ENCODE assay signal across 8 cellular contexts in the genomic region with DNA sequence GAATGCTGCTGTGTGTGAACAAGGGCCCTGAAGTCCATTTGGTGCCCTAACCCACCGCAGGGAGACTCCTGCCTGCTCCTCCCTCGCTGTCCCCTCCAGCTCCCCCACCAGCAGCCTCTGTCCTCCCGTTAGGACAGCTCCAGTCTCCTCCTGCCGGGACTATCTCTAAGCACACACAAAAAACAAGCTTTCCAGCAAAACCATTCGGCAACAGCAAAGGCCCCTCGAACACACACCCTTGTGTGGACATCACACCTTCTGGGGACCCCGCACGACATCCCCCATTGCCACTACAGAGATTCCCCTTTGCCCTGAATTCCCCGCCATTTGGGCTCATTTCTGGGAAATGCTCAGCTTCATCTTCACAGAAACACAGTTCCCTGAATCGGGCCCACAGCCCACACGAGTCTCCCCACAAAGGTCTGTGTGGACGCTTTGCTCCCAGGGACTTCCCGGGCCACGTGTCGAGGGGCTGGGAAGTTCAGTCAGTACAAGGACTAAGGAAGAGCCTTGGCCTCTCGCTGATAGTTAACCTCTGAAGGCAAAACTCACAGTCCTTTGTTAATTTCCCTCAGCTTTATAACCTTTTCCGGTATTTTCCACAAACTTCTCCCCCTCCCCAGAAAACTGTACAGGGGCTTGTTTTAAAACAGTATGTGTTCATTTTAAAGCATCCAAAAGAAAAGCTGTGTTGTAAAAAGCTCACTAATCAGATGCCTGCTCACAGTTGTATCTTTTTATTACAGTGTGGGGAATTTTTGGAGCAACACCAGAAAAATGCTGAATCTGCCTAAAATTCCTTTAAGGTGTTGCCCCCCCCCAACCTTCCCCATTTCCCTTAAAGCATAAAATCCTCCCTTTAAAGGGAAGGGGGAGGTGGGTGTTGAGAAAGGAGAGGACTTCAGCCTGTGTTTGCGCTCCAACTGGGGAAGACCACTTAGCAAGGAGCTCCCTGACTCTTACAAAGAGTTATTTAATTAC. TPM values are rescaled to one million over a fixed set of nuclear protein-coding genes. Genes with fewer than 3 reads are reported as not detected.
A peak's percentile ranks its signal among the peaks of the same experiment; 100 is the strongest.
DNase-seq lines count a peak whose midpoint lies in the region; ATAC-seq, FAIRE-seq and TF ChIP-seq lines count a peak whose summit lies in the region.

No MANE protein-coding gene starts in this region.

- CTCF ChIA-PET in activated CD8-positive, alpha-beta T cell treated with anti-CD3 and anti-CD28 coated beads for 36 hours (lab: Charles Lee), result interaction anchor here (0.8 to 1.3 kb wide), 5 partner anchors 15 to 248 kb away, joined by 3 to 8 read pairs (median 4); a partner anchor contains a TSS

- DNase-seq in GM12892 (ENCODE audit: insufficient read length) (no peak), fibroblast of villous mesenchyme (ENCODE audit: low read depth) (peak; percentile 62), hippocampal formation (lab: John Stamatoyannopoulos, UW) (no peak), AG08396 (ENCODE audit: low spot score) (no peak), DMS53 treated with DMSO at 0.1 percent for 48 hours (lab: John Stamatoyannopoulos, UW; ENCODE audit: unreplicated experiment) (no peak), NCI-H2029 (lab: John Stamatoyannopoulos, UW) (no peak)
- peak; percentile 63 for DNase-seq in activated CD8-positive, alpha-beta T cell treated with anti-CD3 and anti-CD28 coated beads for 36 hours

- H3K4me3 ChIP-seq in fibroblast of villous mesenchyme (ENCODE audit: low read depth, low read length), result no peak overlapping the region
- H3K4me3 ChIP-seq in skeletal muscle tissue (ENCODE audit: low read length in 3 of 3), result peak overlapping the region in 1 of 3 donors; percentile 29

- peak overlapping the region; percentile 88 for H3K27ac Mint-ChIP-seq in activated CD8-positive, alpha-beta T cell treated with anti-CD3 and anti-CD28 coated beads for 36 hours

- H3K27me3 ChIP-seq in skeletal muscle tissue (ENCODE audit: control insufficient read depth in 3 of 3, insufficient read depth in 3 of 3, low read length in 3 of 3), result no peaks in the 10 kb centered on the region

- peaks cover 80% of the 10 kb centered on the region for H3K4me1 Mint-ChIP-seq in activated CD8-positive, alpha-beta T cell treated with anti-CD3 and anti-CD28 coated beads for 36 hours (ENCODE audit: low read depth)

- H3K36me3 Mint-ChIP-seq in activated CD8-positive, alpha-beta T cell treated with anti-CD3 and anti-CD28 coated beads for 36 hours (ENCODE audit: low read depth), result peaks cover 39% of the 10 kb centered on the region

- H3K9ac ChIP-seq in skeletal muscle tissue (ENCODE audit: low read depth in 1 of 3, low read length in 3 of 3), result peak overlapping the region in 2 of 3 donors; percentile 17 to 50

- POLR2A ChIA-PET in activated CD8-positive, alpha-beta T cell treated with anti-CD3 and anti-CD28 coated beads for 36 hours (lab: Charles Lee), result interaction anchor here (0.6 to 3.9 kb wide), 5 partner anchors 15 to 126 kb away, joined by 3 to 11 read pairs (median 3); no protein-coding TSS in a partner anchor

- no peak for TF ChIP-seq CTCF in activated CD8-positive, alpha-beta T cell treated with anti-CD3 and anti-CD28 coated beads for 36 hours (IDR thresholded peaks at IDR 0.05)
- no peak for TF ChIP-seq CTCF in fibroblast of villous mesenchyme (IDR thresholded peaks at IDR 0.05; ENCODE audit: insufficient read depth, low read depth, low read length)

- peak; percentile 9 for FAIRE-seq in GM12892 (lab: Jason Lieb, UNC)

- no peaks in the 10 kb centered on the region for H3K27me3 Mint-ChIP-seq in activated CD8-positive, alpha-beta T cell treated with anti-CD3 and anti-CD28 coated beads for 36 hours

- H3K27ac ChIP-seq in skeletal muscle tissue (ENCODE audit: low read depth, low read length), result peak overlapping the region; percentile 53

- ATAC-seq in activated CD8-positive, alpha-beta T cell treated with anti-CD3 and anti-CD28 coated beads for 36 hours, result no peak

- H3K4me1 ChIP-seq in skeletal muscle tissue (ENCODE audit: control insufficient read depth in 3 of 3, insufficient read depth in 3 of 3, low read length in 3 of 3), result peaks cover 57 to 92% (median 86%) of the 10 kb centered on the region in 3 donors

- peak overlapping the region; percentile 49 for H3K4me3 Mint-ChIP-seq in activated CD8-positive, alpha-beta T cell treated with anti-CD3 and anti-CD28 coated beads for 36 hours

- no peaks in the 10 kb centered on the region for H3K9me3 Mint-ChIP-seq in activated CD8-positive, alpha-beta T cell treated with anti-CD3 and anti-CD28 coated beads for 36 hours

- peaks cover 11 to 20% (median 17%) of the 10 kb centered on the region in 3 donors for H3K36me3 ChIP-seq in skeletal muscle tissue (ENCODE audit: control insufficient read depth in 3 of 3, insufficient read depth in 3 of 3, low read length in 3 of 3)

- TF ChIP-seq POLR2A in GM12892 (IDR thresholded peaks at IDR 0.05; ENCODE audit: low read depth, low read length), result no peak

- intact Hi-C loops in activated CD8-positive, alpha-beta T cell treated with anti-CD3 and anti-CD28 coated beads for 36 hours (cut with micrococcal nuclease), result no loop called here

- H3K9me3 ChIP-seq in skeletal muscle tissue (ENCODE audit: control insufficient read depth in 3 of 3, low read length in 3 of 3), result no peaks in the 10 kb centered on the region

RNA-seq across cellular contexts. Expression of a gene that starts 25.9 kb away (rescaled TPM):
- 13.8 TPM for polyA plus RNA-seq in GM12892 (2012; ENCODE audit: missing spikeins)
- 10 to 100 TPM; 17.4 to 18.1 TPM for total RNA-seq in activated CD8-positive, alpha-beta T cell treated with anti-CD3 and anti-CD28 coated beads for 36 hours
- 28.9 and 32.9 TPM in 2 replicates for total RNA-seq in fibroblast of villous mesenchyme
- 8.9 TPM for total RNA-seq in skeletal muscle tissue

Comparison
In these comparisons a context has a peak if more than half of its experiments do, and no peak if none do; other contexts are left out.
1. DNase-seq: peak in activated CD8-positive, alpha-beta T cell treated with anti-CD3 and anti-CD28 coated beads for 36 hours (single experiment) and fibroblast of villous mesenchyme (single experiment); none in GM12892 (single experiment), hippocampal formation (0 of 2), AG08396 (single experiment), DMS53 treated with DMSO at 0.1 percent for 48 hours (single experiment) and NCI-H2029 (single experiment).